15 cellular contexts compared by ENCODE assay signal in genomic region chr9:6620796-6621195, GRCh38. TPM values are rescaled to one million over a fixed set of nuclear protein-coding genes. Genes with fewer than 3 reads are reported as not detected.
DNase-seq lines count a peak whose midpoint lies in the region; ATAC-seq, FAIRE-seq and TF ChIP-seq lines count a peak whose summit lies in the region.
"Had no signal": no experiment of that assay in that cellular context is flagged by ENCODE, and none has a peak within 500 bp of the region (broad histone marks: within the 10 kb centered on the region; RNA-seq: fewer than 3 reads in every experiment).

No MANE protein-coding gene starts in this region.

- H3K27me3 Mint-ChIP-seq in WTC11 (ENCODE audit: low read depth) (no peaks in the 10 kb centered on the region), glutamatergic neuron (ENCODE audit: unreplicated experiment) (no peaks in the 10 kb centered on the region)

- CTCF ChIA-PET in WTC11 (lab: Charles Lee) = no interaction called here

- peaks cover 19% of the 10 kb centered on the region for H3K9me3 Mint-ChIP-seq in WTC11
- H3K9me3 Mint-ChIP-seq in glutamatergic neuron (ENCODE audit: unreplicated experiment) = no peaks in the 10 kb centered on the region
- H3K9me3 Mint-ChIP-seq: CD8-positive, alpha-beta memory T cell had no signal

- DNase-seq in GM12891 (ENCODE audit: insufficient read length, low spot score) (no peak), GM19239 (ENCODE audit: insufficient read length, low spot score) (no peak), WTC11 (ENCODE audit: low spot score) (no peak), glutamatergic neuron (no peak), activated T-cell treated with anti-CD3 and anti-CD28 coated beads for 4 hours (no peak), substantia nigra (lab: John Stamatoyannopoulos, UW) (no peak)
- DNase-seq: 8988T; AML-193; CD8-positive, alpha-beta memory T cell; GOT3; H9 had no signal

- POLR2A ChIA-PET in WTC11 (lab: Charles Lee) = no interaction called here

- TF ChIP-seq CTCF in WTC11 (IDR thresholded peaks at IDR 0.05) (no peak), glutamatergic neuron (IDR thresholded peaks at IDR 0.05; ENCODE audit: partially characterized antibody, unreplicated experiment) (no peak)

- H3K4me3 Mint-ChIP-seq in WTC11 (no peak overlapping the region), glutamatergic neuron (ENCODE audit: unreplicated experiment) (no peak overlapping the region)
- H3K4me3 Mint-ChIP-seq: CD8-positive, alpha-beta memory T cell; H9 had no signal

- H3K4me1 Mint-ChIP-seq in WTC11 (peaks cover 21% of the 10 kb centered on the region), glutamatergic neuron (ENCODE audit: low read depth, unreplicated experiment) (peaks cover 12% of the 10 kb centered on the region)
- H3K4me1 Mint-ChIP-seq: CD8-positive, alpha-beta memory T cell had no signal

- TF ChIP-seq POLR2A in GM12891 (IDR thresholded peaks at IDR 0.05; ENCODE audit: low read depth, low read length) = no peak

- H3K36me3 Mint-ChIP-seq in WTC11 (peaks cover 72% of the 10 kb centered on the region), glutamatergic neuron (ENCODE audit: unreplicated experiment) (peaks cover 6% of the 10 kb centered on the region)
- H3K36me3 Mint-ChIP-seq: CD8-positive, alpha-beta memory T cell had no signal

- peak; percentile 69 for FAIRE-seq in GM12891 (lab: Jason Lieb, UNC)
- FAIRE-seq in GM19239 (lab: Jason Lieb, UNC) = peak; percentile 82
- FAIRE-seq: HepG2, HTR-8/SVneo had no signal

- H3K27ac ChIP-seq in substantia nigra (ENCODE audit: low read depth, low read length, poor library complexity, severe bottlenecking) = no peak overlapping the region
- H3K27ac ChIP-seq: BLaER1 had no signal

- ATAC-seq in WTC11 (no peak), GM21786 (IDR thresholded peaks at IDR 0.05; ENCODE audit: unreplicated experiment) (no peak)
- ATAC-seq: HepG2 had no signal

- peak overlapping the region; percentile 34 for H3K27ac Mint-ChIP-seq in WTC11
- H3K27ac Mint-ChIP-seq in glutamatergic neuron (ENCODE audit: unreplicated experiment) = peak overlapping the region; percentile 15
- H3K27ac Mint-ChIP-seq: CD8-positive, alpha-beta memory T cell had no signal

TF ChIP-seq in GM12891, 5 proteins besides CTCF, POLR2A, EP300 and RAD21:
- TF ChIP-seq TAF1 (IDR thresholded peaks at IDR 0.05; ENCODE audit: low read depth, low read length) (no peak), POLR2AphosphoS5 (IDR thresholded peaks at IDR 0.05; ENCODE audit: low read depth, low read length) (no peak), SPI1 (IDR thresholded peaks at IDR 0.05; ENCODE audit: low read depth, low read length) (no peak), PAX5 (IDR thresholded peaks at IDR 0.05; ENCODE audit: insufficient read depth, low read length, severe bottlenecking) (no peak)

TF ChIP-seq in WTC11, 78 proteins besides CTCF, POLR2A, EP300 and RAD21:
- TF ChIP-seq ERG (CRISPR knock-in tag; IDR thresholded peaks at IDR 0.05) (no peak), NR3C1 (CRISPR knock-in tag; conservative IDR thresholded peaks at IDR 0.05; ENCODE audit: low read depth) (no peak), ZNF232 (CRISPR knock-in tag; IDR thresholded peaks at IDR 0.05) (no peak), ZBTB21 (CRISPR knock-in tag; IDR thresholded peaks at IDR 0.05; ENCODE audit: borderline replicate concordance) (no peak)
- TF ChIP-seq, protein P1, sequence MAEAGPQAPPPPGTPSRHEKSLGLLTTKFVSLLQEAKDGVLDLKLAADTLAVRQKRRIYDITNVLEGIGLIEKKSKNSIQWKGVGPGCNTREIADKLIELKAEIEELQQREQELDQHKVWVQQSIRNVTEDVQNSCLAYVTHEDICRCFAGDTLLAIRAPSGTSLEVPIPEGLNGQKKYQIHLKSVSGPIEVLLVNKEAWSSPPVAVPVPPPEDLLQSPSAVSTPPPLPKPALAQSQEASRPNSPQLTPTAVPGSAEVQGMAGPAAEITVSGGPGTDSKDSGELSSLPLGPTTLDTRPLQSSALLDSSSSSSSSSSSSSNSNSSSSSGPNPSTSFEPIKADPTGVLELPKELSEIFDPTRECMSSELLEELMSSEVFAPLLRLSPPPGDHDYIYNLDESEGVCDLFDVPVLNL (CRISPR knock-in tag; IDR thresholded peaks at IDR 0.05; ENCODE audit: borderline replicate concordance, low read depth) = no peak

RNA-seq across cellular contexts. Expression of gene GLDC, which starts 24.7 kb away (rescaled TPM):
- 40.4 TPM for polyA plus RNA-seq in GM12891 (2012; ENCODE audit: low read depth, missing spikeins)
- total RNA-seq in WTC11 (2021) (136 to 153 TPM (median 145 TPM) in 3 replicates), glutamatergic neuron (ENCODE audit: unreplicated experiment) (42.9 TPM)
